In the genomic region with DNA sequence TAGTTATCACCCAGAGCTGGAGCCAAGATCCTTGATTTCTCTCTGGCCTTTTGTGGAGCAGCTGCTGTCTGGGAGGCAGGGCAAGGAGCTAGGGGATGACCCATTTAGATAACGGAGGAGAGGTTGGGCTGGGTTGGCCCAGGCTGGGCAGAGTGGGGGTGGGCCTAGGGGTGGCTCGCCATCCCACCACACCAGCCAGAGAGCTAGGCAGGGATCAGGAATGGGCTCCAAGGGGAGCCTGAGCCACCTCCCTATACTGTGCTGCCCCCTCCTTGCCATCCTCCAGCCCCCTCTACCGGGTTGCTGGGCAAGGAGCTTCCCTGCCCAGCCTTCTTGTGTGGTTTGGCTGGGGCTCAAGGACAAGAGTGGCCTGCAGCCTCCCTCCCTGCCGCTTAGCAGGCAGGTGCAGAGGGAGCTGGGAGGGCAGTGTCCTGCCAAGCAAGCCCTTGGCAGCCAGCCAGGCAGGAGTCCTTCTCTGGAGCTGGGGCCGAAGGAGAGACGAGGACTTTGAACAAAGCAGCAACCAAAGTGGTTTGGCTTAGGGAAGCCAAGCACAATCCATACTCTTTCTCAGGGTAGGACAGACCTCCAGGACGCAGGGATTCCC, we compare ENCODE assay signal across 8 cellular contexts. TPM values are rescaled to one million over a fixed set of nuclear protein-coding genes. Genes with fewer than 3 reads are reported as not detected.
DNase-seq lines count a peak whose midpoint lies in the region; ATAC-seq and TF ChIP-seq lines count a peak whose summit lies in the region.

No MANE protein-coding gene starts in this region.

- peaks cover 5 to 78% of the 10 kb centered on the region in 2 experiments; a peak in 3 of 4 replicates for H3K79me1 ChIP-seq in IMR-90 (ENCODE audit: low read depth in 1 of 2, low read length in 2 of 2)

- H3K9me3 ChIP-seq in IMR-90 (ENCODE audit: control insufficient read depth, insufficient read depth, low read length) (no peaks in the 10 kb centered on the region), OCI-LY3 (ENCODE audit: insufficient read depth, low read length) (no peaks in the 10 kb centered on the region), neutrophil (no peaks in the 10 kb centered on the region), ascending aorta (no peaks in the 10 kb centered on the region)

- H3K27ac ChIP-seq in IMR-90 (ENCODE audit: insufficient read depth, low read length) (peak overlapping the region; percentile 48), OCI-LY3 (ENCODE audit: low read length) (peak overlapping the region; percentile 97), neutrophil (peak overlapping the region; percentile 98), ascending aorta (no peak overlapping the region)

- H4K91ac ChIP-seq in IMR-90 (ENCODE audit: insufficient read depth, low read depth, low read length), result no peak overlapping the region

- peak overlapping the region; percentile 25; the same call in 1 of the 2 replicates for H2BK120ac ChIP-seq in IMR-90 (ENCODE audit: low read depth, low read length)

- H3K4me2 ChIP-seq in IMR-90 (ENCODE audit: low read depth, low read length), result peak overlapping the region; percentile 86
- H3K4me2 ChIP-seq in OCI-LY3 (ENCODE audit: low read length), result peak overlapping the region; percentile 99

- H4K20me1 ChIP-seq in IMR-90 (ENCODE audit: insufficient read depth, low read length) (peaks cover 69% of the 10 kb centered on the region), OCI-LY3 (ENCODE audit: insufficient read depth, low read length) (peaks cover 45% of the 10 kb centered on the region)

- ATAC-seq in IMR-90 (ENCODE audit: low read depth), result no peak
- no peak for ATAC-seq in GM18520 (IDR thresholded peaks at IDR 0.05; ENCODE audit: unreplicated experiment)
- ATAC-seq in HG03457 (IDR thresholded peaks at IDR 0.05; ENCODE audit: unreplicated experiment), result no peak

- peak overlapping the region; percentile 4; the same call in 1 of the 2 replicates for H4K5ac ChIP-seq in IMR-90 (ENCODE audit: low read depth, low read length)

- H3K4me1 ChIP-seq in IMR-90 (ENCODE audit: control insufficient read depth, insufficient read depth, low read length) (peaks cover 49% of the 10 kb centered on the region), OCI-LY3 (ENCODE audit: low read length) (peaks cover 80% of the 10 kb centered on the region), neutrophil (ENCODE audit: control insufficient read depth in 1 of 2, insufficient read depth in 1 of 2, low read depth in 1 of 2, low read length in 1 of 2) (peaks cover 73 to 88% of the 10 kb centered on the region in 2 experiments), ascending aorta (peaks cover 0 to 21% of the 10 kb centered on the region in 2 donors)

- peak overlapping the region; percentile 52; the same call in 1 of the 2 replicates for H3K4me3 ChIP-seq in IMR-90 (ENCODE audit: insufficient read depth, low read depth, low read length)
- peak overlapping the region; percentile 79 for H3K4me3 ChIP-seq in OCI-LY3 (ENCODE audit: low read length)
- H3K4me3 ChIP-seq in epithelial cell of esophagus (ENCODE audit: low read length), result peak overlapping the region; percentile 57
- H3K4me3 ChIP-seq in neutrophil (ENCODE audit: low read depth in 1 of 2, low read length in 1 of 2), result peak overlapping the region; percentile 98 to 99
- H3K4me3 ChIP-seq in ascending aorta, result no peak overlapping the region

- H2BK15ac ChIP-seq in IMR-90 (ENCODE audit: low read depth, low read length), result no peak overlapping the region

- peak overlapping the region; percentile 1 for H2AK9ac ChIP-seq in IMR-90 (replicated peaks; ENCODE audit: low read depth, low read length, poor library complexity)

- DNase-seq in IMR-90 (no peak), epithelial cell of esophagus (ENCODE audit: low read depth) (peak; percentile 50), ascending aorta (ENCODE audit: low spot score in 2 of 2) (no peak), KBM-7 (no peak)

- peak overlapping the region; percentile 19; the same call in 1 of the 2 replicates for H3K18ac ChIP-seq in IMR-90 (ENCODE audit: low read depth, low read length)

- no peak overlapping the region for H2AFZ ChIP-seq in IMR-90 (replicated peaks; ENCODE audit: low read length, poor library complexity)
- H2AFZ ChIP-seq in OCI-LY3 (ENCODE audit: low read depth, low read length), result no peak overlapping the region

- peak overlapping the region in 1 of 2 experiments; percentile 41; a peak in 1 of 4 replicates for H4K8ac ChIP-seq in IMR-90 (ENCODE audit: low read depth in 2 of 2, low read length in 2 of 2)

- peaks cover 38% of the 10 kb centered on the region for H3K9me1 ChIP-seq in IMR-90 (ENCODE audit: insufficient read depth, low read length)

- TF ChIP-seq POLR2A in IMR-90 (IDR thresholded peaks at IDR 0.05; ENCODE audit: low read depth, low read length), result no peak

- H3K56ac ChIP-seq in IMR-90 (ENCODE audit: extremely low read depth, insufficient read depth, low read length), result no peak overlapping the region

- dilution Hi-C loops in IMR-90 (cut with HindIII; ENCODE audit: low sequenced_read_pairs, unreplicated experiment), result no loop called here

- intact Hi-C loops in IMR-90 (cut with micrococcal nuclease) (no loop called here), ascending aorta (cut with DNase I) (no loop called here)

- CTCF ChIA-PET in IMR-90 (lab: Yijun Ruan, JAX), result interaction anchor here (1.0 to 5.0 kb wide), 4 partner anchors 8 to 69 kb away, joined by 3 to 30 read pairs (median 5); no protein-coding TSS in a partner anchor

- H3K9ac ChIP-seq in IMR-90 (ENCODE audit: low read depth, low read length), result peak overlapping the region; percentile 51
- peak overlapping the region; percentile 92 for H3K9ac ChIP-seq in OCI-LY3 (ENCODE audit: low read length)

- H3K27me3 ChIP-seq in IMR-90 (ENCODE audit: control insufficient read depth, insufficient read depth, low read length), result no peaks in the 10 kb centered on the region
- no peaks in the 10 kb centered on the region for H3K27me3 ChIP-seq in OCI-LY3 (ENCODE audit: low read depth, low read length)
- H3K27me3 ChIP-seq in neutrophil, result no peaks in the 10 kb centered on the region
- no peaks in the 10 kb centered on the region for H3K27me3 ChIP-seq in ascending aorta

- peak overlapping the region; percentile 52 for H2AK5ac ChIP-seq in IMR-90 (ENCODE audit: low read depth, low read length)

- peak overlapping the region; percentile 66 for H3K23ac ChIP-seq in IMR-90 (ENCODE audit: low read depth, low read length)

- in situ Hi-C loops in IMR-90 (cut with MboI; ENCODE audit: low sequenced_read_pairs) (no loop called here), KBM-7 (cut with MboI; ENCODE audit: low pct_unique_long_range_greater_than_20kb, low sequenced_read_pairs) (no loop called here)

- WGBS in IMR-90 (ENCODE audit: extremely low coverage in 2 of 2, insufficient read length in 1 of 2), 2 experiments, result no CpG with 5 or more reads among the region's 7 CpGs

- peak overlapping the region; percentile 3; the same call in 1 of the 2 replicates for H2BK20ac ChIP-seq in IMR-90 (ENCODE audit: low read depth, low read length)

- peaks cover 88% of the 10 kb centered on the region for H3K79me2 ChIP-seq in OCI-LY3 (ENCODE audit: low read length)

- no TSS peak for BruUV-seq in IMR-90 (replicated peaks; lab: Mats Ljungman, UMichigan)

- TF ChIP-seq CTCF in IMR-90 (conservative IDR thresholded peaks at IDR 0.05; ENCODE audit: low read depth, low read length) (no peak), OCI-LY3 (IDR thresholded peaks at IDR 0.05; ENCODE audit: low read depth, low read length) (peak; percentile 21), epithelial cell of esophagus (IDR thresholded peaks at IDR 0.05; ENCODE audit: insufficient read depth, low read depth, low read length, missing control alignments) (no peak), neutrophil (IDR thresholded peaks at IDR 0.05) (no peak), ascending aorta (IDR thresholded peaks at IDR 0.05) (no peak)

- peak overlapping the region; percentile 84 for H3K14ac ChIP-seq in IMR-90 (replicated peaks; ENCODE audit: low read depth, low read length)

- POLR2A ChIA-PET in IMR-90 (lab: Charles Lee; ENCODE audit: unreplicated experiment), result interaction anchor here (0.6 kb wide), 1 partner anchor 29 kb away, joined by 3 read pairs; no protein-coding TSS in a partner anchor

- no peak for TF ChIP-seq RAD21 in IMR-90 (IDR thresholded peaks at IDR 0.05; ENCODE audit: low read length)

- H3K36me3 ChIP-seq in IMR-90 (ENCODE audit: control insufficient read depth, insufficient read depth, low read length) (peaks cover 1% of the 10 kb centered on the region), OCI-LY3 (replicated peaks; ENCODE audit: low read depth, low read length) (peaks cover 28% of the 10 kb centered on the region), neutrophil (peaks cover 40% of the 10 kb centered on the region), ascending aorta (no peaks in the 10 kb centered on the region)

- peak overlapping the region; percentile 62 for H2BK5ac ChIP-seq in IMR-90 (ENCODE audit: low read depth, low read length, poor library complexity, severe bottlenecking)

- H3K4ac ChIP-seq in IMR-90 (ENCODE audit: low read depth, low read length), result peak overlapping the region; percentile 71

TF ChIP-seq in IMR-90, 13 proteins besides CTCF, POLR2A, EP300 and RAD21:
- TF ChIP-seq CEBPB (IDR thresholded peaks at IDR 0.05; ENCODE audit: low read depth, low read length) (no peak), SMC3 (IDR thresholded peaks at IDR 0.05; ENCODE audit: low read depth, low read length) (0 out of 2 replicates have a peak, but pooled peaks have one; percentile 6), CHD1 (IDR thresholded peaks at IDR 0.05; ENCODE audit: low read depth, low read length) (no peak), FOS (IDR thresholded peaks at IDR 0.05; ENCODE audit: low read depth, low read length) (no peak), NFE2L2 (IDR thresholded peaks at IDR 0.05; ENCODE audit: low read depth, low read length) (no peak), MAZ (IDR thresholded peaks at IDR 0.05; ENCODE audit: borderline replicate concordance, low read depth, low read length) (no peak)

RNA-seq across cellular contexts. Expression of a gene that starts 4.1 kb away (rescaled TPM):
- total RNA-seq in IMR-90 (2012; rRNA removed) (7.2 and 8.1 TPM in 2 replicates), ascending aorta (0.85 TPM)
- 17.6 and 18.7 TPM in 2 replicates for polyA plus RNA-seq in IMR-90 (2012; rRNA removed)
- 12.3 and 18.8 TPM in 2 replicates for polyA plus RNA-seq in IMR-90 (2012; cell fraction: cytosol; rRNA removed)
- 22.8 and 32.1 TPM in 2 replicates for polyA plus RNA-seq in IMR-90 (2012; cell fraction: nucleus; rRNA removed; ENCODE audit: low replicate concordance)

RNA-seq across cellular contexts. Expression of a gene that starts 39.3 kb away (rescaled TPM):
- total RNA-seq in IMR-90 (2012; rRNA removed) (not detected in 2 replicates), ascending aorta (not detected)
- not detected in 2 replicates for polyA plus RNA-seq in IMR-90 (2012; rRNA removed)
- polyA plus RNA-seq in IMR-90 (2012; cell fraction: cytosol; rRNA removed), result 0.01 TPM in 1 of 2 replicates, not detected in the other
- 0.02 TPM in 1 of 2 replicates, not detected in the other for polyA plus RNA-seq in IMR-90 (2012; cell fraction: nucleus; rRNA removed; ENCODE audit: low replicate concordance)

Comparison
In these comparisons a context has a peak if more than half of its experiments do, and no peak if none do; other contexts are left out.
1. H3K27ac ChIP-seq: peak in IMR-90 (single experiment), OCI-LY3 (single experiment) and neutrophil (single experiment); none in ascending aorta (0 of 2).
2. H3K4me3 ChIP-seq: peak in IMR-90 (single experiment), OCI-LY3 (single experiment), epithelial cell of esophagus (single experiment) and neutrophil (2 of 2); none in ascending aorta (0 of 2).